In the genomic region with DNA sequence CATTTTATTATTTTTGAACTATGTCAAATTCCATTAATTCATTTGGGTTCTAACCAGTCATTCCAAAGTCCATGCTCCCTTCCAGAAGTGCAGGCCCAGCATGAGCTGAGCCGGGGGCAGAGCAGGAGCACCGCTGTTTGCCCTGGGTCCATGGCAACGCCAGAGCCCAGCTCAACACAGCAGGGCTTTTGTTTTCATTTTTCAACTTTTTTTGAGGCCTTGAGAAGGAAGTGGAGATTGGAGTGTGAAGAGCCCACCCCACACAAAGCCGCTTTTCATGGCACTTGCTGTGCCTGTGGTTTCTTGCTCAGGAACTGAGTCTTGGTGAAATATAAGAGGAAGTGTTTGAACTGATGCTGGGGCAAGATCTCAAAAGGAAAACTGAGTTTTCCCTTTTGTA, we compare ENCODE assay signal across 1 cellular context.
TF ChIP-seq lines count a peak whose summit lies in the region.

No MANE protein-coding gene starts in this region.

TF ChIP-seq in HepG2, 621 proteins besides CTCF, POLR2A, EP300 and RAD21 (continued from another document and continues in another):
- TF ChIP-seq, protein P1, sequence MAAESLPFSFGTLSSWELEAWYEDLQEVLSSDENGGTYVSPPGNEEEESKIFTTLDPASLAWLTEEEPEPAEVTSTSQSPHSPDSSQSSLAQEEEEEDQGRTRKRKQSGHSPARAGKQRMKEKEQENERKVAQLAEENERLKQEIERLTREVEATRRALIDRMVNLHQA (CRISPR knock-in tag; IDR thresholded peaks at IDR 0.05): no peak
- TF ChIP-seq ZNF101 (CRISPR knock-in tag; IDR thresholded peaks at IDR 0.05; ENCODE audit: borderline replicate concordance, low read depth) (no peak), ZNF253 (CRISPR knock-in tag; IDR thresholded peaks at IDR 0.05; ENCODE audit: borderline replicate concordance) (no peak), RBM39 (IDR thresholded peaks at IDR 0.05; ENCODE audit: low read depth, low read length, poor library complexity, severe bottlenecking) (no peak), NCOA5 (CRISPR knock-in tag; IDR thresholded peaks at IDR 0.05) (no peak), ZNF652 (CRISPR knock-in tag; IDR thresholded peaks at IDR 0.05; ENCODE audit: borderline replicate concordance, low read depth) (no peak), ZNF44 (CRISPR knock-in tag; IDR thresholded peaks at IDR 0.05) (no peak), SOX6 (IDR thresholded peaks at IDR 0.05) (no peak), SOX6 (CRISPR knock-in tag; IDR thresholded peaks at IDR 0.05) (peak; percentile 50; the same call in 1 of the 2 replicates), ASH2L (IDR thresholded peaks at IDR 0.05; ENCODE audit: insufficient read length, low read depth, low read length) (peak; percentile 8), NFE2L1 (CRISPR knock-in tag; IDR thresholded peaks at IDR 0.05; ENCODE audit: borderline replicate concordance) (no peak), ZNF260 (CRISPR knock-in tag; IDR thresholded peaks at IDR 0.05; ENCODE audit: borderline replicate concordance, low read depth) (no peak), ZZZ3 (CRISPR knock-in tag; IDR thresholded peaks at IDR 0.05; ENCODE audit: borderline replicate concordance) (no peak), REPIN1 (CRISPR knock-in tag; IDR thresholded peaks at IDR 0.05; ENCODE audit: borderline replicate concordance, low read depth) (no peak), MIXL1 (CRISPR knock-in tag; IDR thresholded peaks at IDR 0.05) (no peak), SP140L (CRISPR knock-in tag; IDR thresholded peaks at IDR 0.05; ENCODE audit: borderline replicate concordance) (no peak), THAP11 (CRISPR knock-in tag; IDR thresholded peaks at IDR 0.05) (0 out of 2 replicates have a peak, but pooled peaks have one; percentile 17), ZNF510 (CRISPR knock-in tag; IDR thresholded peaks at IDR 0.05; ENCODE audit: low read depth) (no peak), POLR2AphosphoS5 (IDR thresholded peaks at IDR 0.05; ENCODE audit: low read depth, low read length) (no peak), NFIB (CRISPR knock-in tag; IDR thresholded peaks at IDR 0.05; ENCODE audit: borderline replicate concordance) (no peak), RARA (CRISPR knock-in tag; IDR thresholded peaks at IDR 0.05) (peak; percentile 47), ISL2 (CRISPR knock-in tag; IDR thresholded peaks at IDR 0.05) (no peak), SMAD9 (CRISPR knock-in tag; IDR thresholded peaks at IDR 0.05) (no peak), ZNF264 (CRISPR knock-in tag; IDR thresholded peaks at IDR 0.05) (no peak; the same call in 1 of the 2 replicates), FOSL2 (CRISPR knock-in tag; IDR thresholded peaks at IDR 0.05) (no peak), ZNF737 (CRISPR knock-in tag; IDR thresholded peaks at IDR 0.05; ENCODE audit: borderline replicate concordance) (no peak), SCMH1 (CRISPR knock-in tag; IDR thresholded peaks at IDR 0.05; ENCODE audit: borderline replicate concordance) (no peak), ZMYM2 (CRISPR knock-in tag; IDR thresholded peaks at IDR 0.05) (no peak), ZNF124 (CRISPR knock-in tag; IDR thresholded peaks at IDR 0.05) (no peak), ZNF816 (CRISPR knock-in tag; IDR thresholded peaks at IDR 0.05; ENCODE audit: borderline replicate concordance) (no peak), ZNF605 (CRISPR knock-in tag; IDR thresholded peaks at IDR 0.05) (no peak; the same call in 1 of the 2 replicates), NFE2L2 (IDR thresholded peaks at IDR 0.05; ENCODE audit: low read length) (no peak), HOXA9 (CRISPR knock-in tag; IDR thresholded peaks at IDR 0.05; ENCODE audit: borderline replicate concordance) (no peak), ZNF607 (CRISPR knock-in tag; IDR thresholded peaks at IDR 0.05; ENCODE audit: borderline replicate concordance) (no peak), BORCS8-MEF2B (CRISPR knock-in tag; IDR thresholded peaks at IDR 0.05) (no peak), ZSCAN20 (CRISPR knock-in tag; IDR thresholded peaks at IDR 0.05; ENCODE audit: borderline replicate concordance) (no peak), CBX2 (IDR thresholded peaks at IDR 0.05; ENCODE audit: low read depth, low read length) (no peak), CBX2 (CRISPR knock-in tag; IDR thresholded peaks at IDR 0.05; ENCODE audit: low read depth) (no peak), KLF16 (CRISPR knock-in tag; IDR thresholded peaks at IDR 0.05) (no peak)
- TF ChIP-seq, protein P2, sequence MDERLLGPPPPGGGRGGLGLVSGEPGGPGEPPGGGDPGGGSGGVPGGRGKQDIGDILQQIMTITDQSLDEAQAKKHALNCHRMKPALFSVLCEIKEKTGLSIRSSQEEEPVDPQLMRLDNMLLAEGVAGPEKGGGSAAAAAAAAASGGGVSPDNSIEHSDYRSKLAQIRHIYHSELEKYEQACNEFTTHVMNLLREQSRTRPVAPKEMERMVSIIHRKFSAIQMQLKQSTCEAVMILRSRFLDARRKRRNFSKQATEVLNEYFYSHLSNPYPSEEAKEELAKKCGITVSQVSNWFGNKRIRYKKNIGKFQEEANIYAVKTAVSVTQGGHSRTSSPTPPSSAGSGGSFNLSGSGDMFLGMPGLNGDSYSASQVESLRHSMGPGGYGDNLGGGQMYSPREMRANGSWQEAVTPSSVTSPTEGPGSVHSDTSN (CRISPR knock-in tag; IDR thresholded peaks at IDR 0.05): no peak
- TF ChIP-seq, protein P3, sequence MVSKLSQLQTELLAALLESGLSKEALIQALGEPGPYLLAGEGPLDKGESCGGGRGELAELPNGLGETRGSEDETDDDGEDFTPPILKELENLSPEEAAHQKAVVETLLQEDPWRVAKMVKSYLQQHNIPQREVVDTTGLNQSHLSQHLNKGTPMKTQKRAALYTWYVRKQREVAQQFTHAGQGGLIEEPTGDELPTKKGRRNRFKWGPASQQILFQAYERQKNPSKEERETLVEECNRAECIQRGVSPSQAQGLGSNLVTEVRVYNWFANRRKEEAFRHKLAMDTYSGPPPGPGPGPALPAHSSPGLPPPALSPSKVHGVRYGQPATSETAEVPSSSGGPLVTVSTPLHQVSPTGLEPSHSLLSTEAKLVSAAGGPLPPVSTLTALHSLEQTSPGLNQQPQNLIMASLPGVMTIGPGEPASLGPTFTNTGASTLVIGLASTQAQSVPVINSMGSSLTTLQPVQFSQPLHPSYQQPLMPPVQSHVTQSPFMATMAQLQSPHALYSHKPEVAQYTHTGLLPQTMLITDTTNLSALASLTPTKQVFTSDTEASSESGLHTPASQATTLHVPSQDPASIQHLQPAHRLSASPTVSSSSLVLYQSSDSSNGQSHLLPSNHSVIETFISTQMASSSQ (IDR thresholded peaks at IDR 0.05; ENCODE audit: low read depth): no peak
- TF ChIP-seq, protein P3 (CRISPR knock-in tag; IDR thresholded peaks at IDR 0.05; ENCODE audit: borderline replicate concordance): no peak
- TF ChIP-seq, protein P4, sequence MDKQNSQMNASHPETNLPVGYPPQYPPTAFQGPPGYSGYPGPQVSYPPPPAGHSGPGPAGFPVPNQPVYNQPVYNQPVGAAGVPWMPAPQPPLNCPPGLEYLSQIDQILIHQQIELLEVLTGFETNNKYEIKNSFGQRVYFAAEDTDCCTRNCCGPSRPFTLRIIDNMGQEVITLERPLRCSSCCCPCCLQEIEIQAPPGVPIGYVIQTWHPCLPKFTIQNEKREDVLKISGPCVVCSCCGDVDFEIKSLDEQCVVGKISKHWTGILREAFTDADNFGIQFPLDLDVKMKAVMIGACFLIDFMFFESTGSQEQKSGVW (CRISPR knock-in tag; IDR thresholded peaks at IDR 0.05; ENCODE audit: borderline replicate concordance): no peak
- TF ChIP-seq, protein P5, sequence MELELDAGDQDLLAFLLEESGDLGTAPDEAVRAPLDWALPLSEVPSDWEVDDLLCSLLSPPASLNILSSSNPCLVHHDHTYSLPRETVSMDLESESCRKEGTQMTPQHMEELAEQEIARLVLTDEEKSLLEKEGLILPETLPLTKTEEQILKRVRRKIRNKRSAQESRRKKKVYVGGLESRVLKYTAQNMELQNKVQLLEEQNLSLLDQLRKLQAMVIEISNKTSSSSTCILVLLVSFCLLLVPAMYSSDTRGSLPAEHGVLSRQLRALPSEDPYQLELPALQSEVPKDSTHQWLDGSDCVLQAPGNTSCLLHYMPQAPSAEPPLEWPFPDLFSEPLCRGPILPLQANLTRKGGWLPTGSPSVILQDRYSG (CRISPR knock-in tag; IDR thresholded peaks at IDR 0.05): no peak
- TF ChIP-seq, protein P6, sequence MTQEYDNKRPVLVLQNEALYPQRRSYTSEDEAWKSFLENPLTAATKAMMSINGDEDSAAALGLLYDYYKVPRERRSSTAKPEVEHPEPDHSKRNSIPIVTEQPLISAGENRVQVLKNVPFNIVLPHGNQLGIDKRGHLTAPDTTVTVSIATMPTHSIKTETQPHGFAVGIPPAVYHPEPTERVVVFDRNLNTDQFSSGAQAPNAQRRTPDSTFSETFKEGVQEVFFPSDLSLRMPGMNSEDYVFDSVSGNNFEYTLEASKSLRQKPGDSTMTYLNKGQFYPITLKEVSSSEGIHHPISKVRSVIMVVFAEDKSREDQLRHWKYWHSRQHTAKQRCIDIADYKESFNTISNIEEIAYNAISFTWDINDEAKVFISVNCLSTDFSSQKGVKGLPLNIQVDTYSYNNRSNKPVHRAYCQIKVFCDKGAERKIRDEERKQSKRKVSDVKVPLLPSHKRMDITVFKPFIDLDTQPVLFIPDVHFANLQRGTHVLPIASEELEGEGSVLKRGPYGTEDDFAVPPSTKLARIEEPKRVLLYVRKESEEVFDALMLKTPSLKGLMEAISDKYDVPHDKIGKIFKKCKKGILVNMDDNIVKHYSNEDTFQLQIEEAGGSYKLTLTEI (CRISPR knock-in tag; conservative IDR thresholded peaks at IDR 0.05): no peak
- TF ChIP-seq, protein P7, sequence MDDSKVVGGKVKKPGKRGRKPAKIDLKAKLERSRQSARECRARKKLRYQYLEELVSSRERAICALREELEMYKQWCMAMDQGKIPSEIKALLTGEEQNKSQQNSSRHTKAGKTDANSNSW (CRISPR knock-in tag; IDR thresholded peaks at IDR 0.05; ENCODE audit: borderline replicate concordance): no peak
- TF ChIP-seq, protein P8, sequence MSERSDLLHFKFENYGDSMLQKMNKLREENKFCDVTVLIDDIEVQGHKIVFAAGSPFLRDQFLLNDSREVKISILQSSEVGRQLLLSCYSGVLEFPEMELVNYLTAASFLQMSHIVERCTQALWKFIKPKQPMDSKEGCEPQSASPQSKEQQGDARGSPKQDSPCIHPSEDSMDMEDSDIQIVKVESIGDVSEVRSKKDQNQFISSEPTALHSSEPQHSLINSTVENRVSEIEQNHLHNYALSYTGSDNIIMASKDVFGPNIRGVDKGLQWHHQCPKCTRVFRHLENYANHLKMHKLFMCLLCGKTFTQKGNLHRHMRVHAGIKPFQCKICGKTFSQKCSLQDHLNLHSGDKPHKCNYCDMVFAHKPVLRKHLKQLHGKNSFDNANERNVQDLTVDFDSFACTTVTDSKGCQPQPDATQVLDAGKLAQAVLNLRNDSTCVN (CRISPR knock-in tag; IDR thresholded peaks at IDR 0.05; ENCODE audit: borderline replicate concordance): no peak
- TF ChIP-seq, protein P9, sequence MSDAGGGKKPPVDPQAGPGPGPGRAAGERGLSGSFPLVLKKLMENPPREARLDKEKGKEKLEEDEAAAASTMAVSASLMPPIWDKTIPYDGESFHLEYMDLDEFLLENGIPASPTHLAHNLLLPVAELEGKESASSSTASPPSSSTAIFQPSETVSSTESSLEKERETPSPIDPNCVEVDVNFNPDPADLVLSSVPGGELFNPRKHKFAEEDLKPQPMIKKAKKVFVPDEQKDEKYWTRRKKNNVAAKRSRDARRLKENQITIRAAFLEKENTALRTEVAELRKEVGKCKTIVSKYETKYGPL (CRISPR knock-in tag; IDR thresholded peaks at IDR 0.05): no peak
- TF ChIP-seq, protein P10, sequence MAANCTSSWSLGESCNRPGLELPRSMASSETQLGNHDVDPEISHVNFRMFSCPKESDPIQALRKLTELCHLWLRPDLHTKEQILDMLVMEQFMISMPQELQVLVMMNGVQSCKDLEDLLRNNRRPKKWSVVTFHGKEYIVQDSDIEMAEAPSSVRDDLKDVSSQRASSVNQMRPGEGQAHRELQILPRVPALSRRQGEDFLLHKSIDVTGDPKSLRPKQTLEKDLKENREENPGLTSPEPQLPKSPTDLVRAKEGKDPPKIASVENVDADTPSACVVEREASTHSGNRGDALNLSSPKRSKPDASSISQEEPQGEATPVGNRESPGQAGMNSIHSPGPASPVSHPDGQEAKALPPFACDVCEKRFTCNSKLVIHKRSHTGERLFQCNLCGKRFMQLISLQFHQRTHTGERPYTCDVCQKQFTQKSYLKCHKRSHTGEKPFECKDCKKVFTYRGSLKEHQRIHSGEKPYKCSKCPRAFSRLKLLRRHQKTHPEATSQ (CRISPR knock-in tag; IDR thresholded peaks at IDR 0.05; ENCODE audit: borderline replicate concordance): no peak
- TF ChIP-seq, protein P11, sequence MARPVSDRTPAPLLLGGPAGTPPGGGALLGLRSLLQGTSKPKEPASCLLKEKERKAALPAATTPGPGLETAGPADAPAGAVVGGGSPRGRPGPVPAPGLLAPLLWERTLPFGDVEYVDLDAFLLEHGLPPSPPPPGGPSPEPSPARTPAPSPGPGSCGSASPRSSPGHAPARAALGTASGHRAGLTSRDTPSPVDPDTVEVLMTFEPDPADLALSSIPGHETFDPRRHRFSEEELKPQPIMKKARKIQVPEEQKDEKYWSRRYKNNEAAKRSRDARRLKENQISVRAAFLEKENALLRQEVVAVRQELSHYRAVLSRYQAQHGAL (CRISPR knock-in tag; IDR thresholded peaks at IDR 0.05; ENCODE audit: not compliant biosample characterization): no peak
- TF ChIP-seq, protein P12, sequence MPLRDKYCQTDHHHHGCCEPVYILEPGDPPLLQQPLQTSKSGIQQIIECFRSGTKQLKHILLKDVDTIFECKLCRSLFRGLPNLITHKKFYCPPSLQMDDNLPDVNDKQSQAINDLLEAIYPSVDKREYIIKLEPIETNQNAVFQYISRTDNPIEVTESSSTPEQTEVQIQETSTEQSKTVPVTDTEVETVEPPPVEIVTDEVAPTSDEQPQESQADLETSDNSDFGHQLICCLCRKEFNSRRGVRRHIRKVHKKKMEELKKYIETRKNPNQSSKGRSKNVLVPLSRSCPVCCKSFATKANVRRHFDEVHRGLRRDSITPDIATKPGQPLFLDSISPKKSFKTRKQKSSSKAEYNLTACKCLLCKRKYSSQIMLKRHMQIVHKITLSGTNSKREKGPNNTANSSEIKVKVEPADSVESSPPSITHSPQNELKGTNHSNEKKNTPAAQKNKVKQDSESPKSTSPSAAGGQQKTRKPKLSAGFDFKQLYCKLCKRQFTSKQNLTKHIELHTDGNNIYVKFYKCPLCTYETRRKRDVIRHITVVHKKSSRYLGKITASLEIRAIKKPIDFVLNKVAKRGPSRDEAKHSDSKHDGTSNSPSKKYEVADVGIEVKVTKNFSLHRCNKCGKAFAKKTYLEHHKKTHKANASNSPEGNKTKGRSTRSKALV (CRISPR knock-in tag; IDR thresholded peaks at IDR 0.05): no peak
